Comparison of ENCODE assay signal across 11 cellular contexts in genomic region chr20:56014998-56015397, GRCh38. TPM values are rescaled to one million over a fixed set of nuclear protein-coding genes. Genes with fewer than 3 reads are reported as not detected.
"Had no signal": no experiment of that assay in that cellular context is flagged by ENCODE, and none has a peak within 500 bp of the region (broad histone marks: within the 10 kb centered on the region; RNA-seq: fewer than 3 reads in every experiment).

No MANE protein-coding gene starts in this region.

- H3K4me3 ChIP-seq: GM23248, GM23338, HAP-1 had no signal

- H3K9me3 ChIP-seq: HAP-1 had no signal

- DNase-seq: GM23248, GOT3, H7, H9, HCEC 1CT, HFFc6 had no signal

- FAIRE-seq: H1, H54 had no signal

- H3K36me3 ChIP-seq: HAP-1 had no signal

- H3K27ac ChIP-seq: GM23248 had no signal

- H3K4me1 ChIP-seq: HAP-1 had no signal

RNA-seq across cellular contexts. Expression of gene CBLN4, which starts 9.7 kb away (rescaled TPM):
- total RNA-seq: GM23248, GM23338, H4, H7, H9, HFFc6 had no signal
